21 cellular contexts compared by ENCODE assay signal in the genomic region with DNA sequence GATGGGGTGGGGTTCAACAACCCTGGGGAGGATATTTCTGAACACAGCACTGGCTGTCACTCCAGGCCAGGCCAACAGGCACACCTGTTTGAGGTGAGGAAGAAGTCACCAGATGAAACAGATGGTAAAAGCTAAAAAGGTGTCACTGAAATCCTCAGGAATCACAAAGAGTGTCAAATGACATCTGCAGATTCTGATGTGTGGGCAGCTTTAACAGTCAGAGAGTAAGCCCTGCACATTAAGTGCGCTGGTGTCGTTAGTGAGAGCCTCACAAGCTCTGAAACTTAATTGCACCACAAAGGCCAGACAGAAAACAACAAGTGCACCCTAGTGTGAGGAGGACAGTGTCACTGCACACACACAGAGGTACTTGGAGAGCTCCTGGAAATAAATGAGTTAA. TPM values are rescaled to one million over a fixed set of nuclear protein-coding genes. Genes with fewer than 3 reads are reported as not detected.
A peak's percentile ranks its signal among the peaks of the same experiment; 100 is the strongest.
DNase-seq lines count a peak whose midpoint lies in the region; ATAC-seq and TF ChIP-seq lines count a peak whose summit lies in the region.
"Had no signal": no experiment of that assay in that cellular context is flagged by ENCODE, and none has a peak within 500 bp of the region (broad histone marks: within the 10 kb centered on the region; RNA-seq: fewer than 3 reads in every experiment).

No MANE protein-coding gene starts in this region.

- H2BK120ac ChIP-seq in H9 (ENCODE audit: low read depth, low read length, poor library complexity, severe bottlenecking): no peak overlapping the region

- H3K9me3 Mint-ChIP-seq in nephron progenitor cell (no peaks in the 10 kb centered on the region), H9 (no peaks in the 10 kb centered on the region)

- H3K9me3 ChIP-seq in MM.1S (replicated peaks; ENCODE audit: insufficient read depth, low read length) (no peaks in the 10 kb centered on the region), H9 (ENCODE audit: control insufficient read depth, low read depth, low read length) (no peaks in the 10 kb centered on the region), ascending aorta (no peaks in the 10 kb centered on the region)
- H3K9me3 ChIP-seq: SJSA1 had no signal

- peaks cover 17% of the 10 kb centered on the region for H3F3A ChIP-seq in MM.1S (ENCODE audit: insufficient read depth, low read length)

- H3K4me3 ChIP-seq in MM.1S (ENCODE audit: low read length): no peak overlapping the region
- H3K4me3 ChIP-seq in ascending aorta: no peak overlapping the region
- H3K4me3 ChIP-seq: SJSA1 had no signal

- no peaks in the 10 kb centered on the region for H3K36me3 ChIP-seq in MM.1S (replicated peaks; ENCODE audit: insufficient read depth, low read length)
- H3K36me3 ChIP-seq in ascending aorta: peaks cover 15 to 82% of the 10 kb centered on the region in 2 donors
- H3K36me3 ChIP-seq: SJSA1 had no signal

- H2AK5ac ChIP-seq in H9 (ENCODE audit: insufficient read length, low read length): no peak overlapping the region

- ATAC-seq in HG03139 (IDR thresholded peaks at IDR 0.05; ENCODE audit: unreplicated experiment): no peak
- ATAC-seq: Right ventricle myocardium inferior had no signal

- no peak overlapping the region for H3K27ac Mint-ChIP-seq in nephron progenitor cell
- H3K27ac Mint-ChIP-seq in H9: no peak overlapping the region
- H3K27ac Mint-ChIP-seq: CD4-positive, alpha-beta T cell had no signal

- no peaks in the 10 kb centered on the region for H3K23me2 ChIP-seq in H9 (ENCODE audit: insufficient read length, low read depth, low read length, poor library complexity, severe bottlenecking)

- TF ChIP-seq CTCF in MM.1S (IDR thresholded peaks at IDR 0.05; ENCODE audit: low read length) (no peak), nephron progenitor cell (IDR thresholded peaks at IDR 0.05) (no peak), H9 (conservative IDR thresholded peaks at IDR 0.05) (no peak), ascending aorta (IDR thresholded peaks at IDR 0.05) (no peak)

- no peak overlapping the region for H4K8ac ChIP-seq in H9 (replicated peaks; ENCODE audit: insufficient read length, low read depth, low read length)

- peak overlapping the region; percentile 35 for H3K4me3 Mint-ChIP-seq in nephron progenitor cell
- H3K4me3 Mint-ChIP-seq in H9: no peak overlapping the region
- H3K4me3 Mint-ChIP-seq: CD4-positive, alpha-beta T cell had no signal

- peak overlapping the region; percentile 82 for H3K27ac ChIP-seq in MM.1S (ENCODE audit: low read length)
- no peak overlapping the region for H3K27ac ChIP-seq in H9 (ENCODE audit: insufficient read length, low read depth, low read length)
- no peak overlapping the region for H3K27ac ChIP-seq in ascending aorta
- H3K27ac ChIP-seq: SJSA1 had no signal

- no peak overlapping the region for H3K18ac ChIP-seq in H9 (ENCODE audit: insufficient read length, low read depth, low read length)

- H3K4me1 ChIP-seq in MM.1S (ENCODE audit: low read length) (peaks cover 35% of the 10 kb centered on the region), H9 (ENCODE audit: insufficient read depth, low read length) (no peaks in the 10 kb centered on the region), ascending aorta (no peaks in the 10 kb centered on the region)
- H3K4me1 ChIP-seq: SJSA1 had no signal

- no peak overlapping the region for H3T11ph ChIP-seq in H9 (ENCODE audit: low read length)

- H4K20me1 ChIP-seq in MM.1S (ENCODE audit: insufficient read depth, low read length) (no peaks in the 10 kb centered on the region), H9 (ENCODE audit: control insufficient read depth, insufficient read depth, insufficient read length) (no peaks in the 10 kb centered on the region)

- no peaks in the 10 kb centered on the region for H3K27me3 ChIP-seq in MM.1S (replicated peaks; ENCODE audit: insufficient read depth, low read length)
- no peaks in the 10 kb centered on the region for H3K27me3 ChIP-seq in H9 (ENCODE audit: insufficient read depth, low read length)
- H3K27me3 ChIP-seq in ascending aorta: no peaks in the 10 kb centered on the region
- H3K27me3 ChIP-seq: SJSA1 had no signal

- DNase-seq in MM.1S: peak; percentile 90
- peak; percentile 89 for DNase-seq in NCI-H2171 treated with DMSO at 0.1 percent for 48 hours (lab: John Stamatoyannopoulos, UW)
- peak; percentile 63 for DNase-seq in RPMI8226
- DNase-seq in nephron progenitor cell: no peak
- DNase-seq in H9: no peak
- DNase-seq in ureter (ENCODE audit: low spot score): no peak
- no peak for DNase-seq in ascending aorta (ENCODE audit: low spot score in 2 of 2)
- DNase-seq: CD4-positive, alpha-beta T cell; COR-L47; DMS79; HCEC 1CT; IMR-90; Kasumi-1; NCI-H1694 treated with DMSO at 0.1 percent for 48 hours; NCI-H2081 treated with DMSO at 0.1 percent for 48 hours; NCI-H526 treated with DMSO at 0.1 percent for 48 hours; OCI-M1; T-helper 1 cell had no signal

- H3K27me3 Mint-ChIP-seq in nephron progenitor cell (ENCODE audit: low read depth, poor library complexity): peaks cover 8% of the 10 kb centered on the region
- no peaks in the 10 kb centered on the region for H3K27me3 Mint-ChIP-seq in H9 (ENCODE audit: low read depth)
- H3K27me3 Mint-ChIP-seq: CD4-positive, alpha-beta T cell had no signal

- intact Hi-C loops in ascending aorta (cut with DNase I): no loop called here

- H2BK20ac ChIP-seq in H9 (ENCODE audit: low read depth, low read length, poor library complexity, severe bottlenecking): no peak overlapping the region

- no peaks in the 10 kb centered on the region for H3K36me3 Mint-ChIP-seq in nephron progenitor cell (ENCODE audit: low read depth)
- H3K36me3 Mint-ChIP-seq in H9 (ENCODE audit: insufficient read depth in 1 of 3, low read depth in 3 of 3): no peaks in the 10 kb centered on the region

- no peak overlapping the region for H3K56ac ChIP-seq in H9 (ENCODE audit: insufficient read length, low read depth, low read length)

- no peaks in the 10 kb centered on the region for H3K79me1 ChIP-seq in H9 (ENCODE audit: insufficient read depth, low read depth, low read length, poor library complexity, severe bottlenecking)

- no peaks in the 10 kb centered on the region for H3K9me2 ChIP-seq in MM.1S (replicated peaks; ENCODE audit: insufficient read depth, low read length)

- H4K5ac ChIP-seq in H9 (ENCODE audit: insufficient read length, low read depth, low read length): no peak overlapping the region

- H3K14ac ChIP-seq in H9 (ENCODE audit: insufficient read depth, low read length): no peak overlapping the region

- H2AFZ ChIP-seq in MM.1S (ENCODE audit: low read length) (peak overlapping the region; percentile 24; the same call in 1 of the 2 replicates), H9 (ENCODE audit: low read length) (no peak overlapping the region)

- H3K4me2 ChIP-seq in MM.1S (ENCODE audit: low read depth, low read length) (peak overlapping the region; percentile 51), H9 (ENCODE audit: insufficient read depth, insufficient read length, low read length) (no peak overlapping the region)

- no peak overlapping the region for H3K4ac ChIP-seq in H9 (ENCODE audit: low read depth, low read length)

- peaks cover 28% of the 10 kb centered on the region for H3K4me1 Mint-ChIP-seq in nephron progenitor cell
- H3K4me1 Mint-ChIP-seq in H9: peaks cover 7 to 8% of the 10 kb centered on the region in 2 experiments; a peak in 3 of 4 replicates

- H2BK5ac ChIP-seq in H9 (ENCODE audit: insufficient read length, low read length): no peak overlapping the region

- H3K79me2 ChIP-seq in MM.1S (ENCODE audit: low read length) (no peaks in the 10 kb centered on the region), H9 (ENCODE audit: insufficient read depth, low read length) (no peaks in the 10 kb centered on the region)

- no peak overlapping the region for H2BK12ac ChIP-seq in H9 (ENCODE audit: insufficient read length, low read depth, low read length)

- WGBS in H9 (ENCODE audit: extremely low coverage, insufficient read length, low lambda C conversion rate): no CpG with 5 or more reads among the region's 2 CpGs

- H4K91ac ChIP-seq in H9 (ENCODE audit: insufficient read length, low read depth, low read length): no peak overlapping the region

- H3K9ac ChIP-seq in MM.1S (ENCODE audit: low read length) (peak overlapping the region; percentile 41; the same call in 1 of the 2 replicates), H9 (ENCODE audit: extremely low read depth, insufficient read length, low read length) (no peak overlapping the region)

- H3K23ac ChIP-seq in H9 (ENCODE audit: insufficient read length, low read depth, low read length): no peak overlapping the region

- H2BK15ac ChIP-seq in H9 (ENCODE audit: low read depth, low read length): no peak overlapping the region

RNA-seq across cellular contexts. Expression of a gene that starts 13.6 kb away (rescaled TPM):
- total RNA-seq in H9 (2021) (0.42 TPM in 1 of 2 replicates, not detected in the other), ureter (4.4 TPM), ascending aorta (0.32 TPM)

Comparison
In these comparisons a context has a peak if more than half of its experiments do, and no peak if none do; other contexts are left out.
1. DNase-seq: peak in MM.1S (single experiment), NCI-H2171 treated with DMSO at 0.1 percent for 48 hours (single experiment) and RPMI8226 (single experiment); none in nephron progenitor cell (single experiment), H9 (single experiment), ureter (single experiment) and ascending aorta (0 of 2).